ENCODE assay signal across 1 cellular context in genomic region chrX:153333271-153333670, GRCh38.
TF ChIP-seq lines count a peak whose summit lies in the region.

No MANE protein-coding gene starts in this region.

TF ChIP-seq in HCT116, 20 proteins besides CTCF, POLR2A, EP300 and RAD21 (continued from another document):
- TF ChIP-seq TCF7L2 (IDR thresholded peaks at IDR 0.05; ENCODE audit: borderline replicate concordance, extremely low read depth, insufficient read depth, insufficient read length) (no peak), CEBPB (IDR thresholded peaks at IDR 0.05; ENCODE audit: low read depth) (no peak), EZH2 (IDR thresholded peaks at IDR 0.05) (no peak), POLR2AphosphoS5 (IDR thresholded peaks at IDR 0.05; ENCODE audit: low read depth, low read length) (no peak), SIN3A (IDR thresholded peaks at IDR 0.05; ENCODE audit: low read depth) (no peak)
